Comparison of ENCODE assay signal across 22 cellular contexts in genomic region chr1:167168424-167168823, GRCh38.
"Had no signal": no experiment of that assay in that cellular context is flagged by ENCODE, and none has a peak within 500 bp of the region (broad histone marks: within the 10 kb centered on the region; RNA-seq: fewer than 3 reads in every experiment).

No MANE protein-coding gene starts in this region.

- H3K27ac ChIP-seq: RWPE1 had no signal

- H3K9me2 ChIP-seq: SK-N-SH had no signal

- FAIRE-seq: HepG2 had no signal

- DNase-seq: IMR-90, Kasumi-1, KG1, MM.1S, NCI-H1092 treated with DMSO at 0.1 percent for 48 hours, NCI-H1436, NCI-H187, NCI-H2029, NCI-H2081 treated with DMSO at 0.1 percent for 48 hours, NCI-H2171, NCI-H226, NCI-H446, NCI-H510A, NCI-H524 treated with DMSO at 0.1 percent for 48 hours, NCI-H69, NCI-H774, SHP77, SK-N-SH, SW 1271 had no signal

- ATAC-seq: HepG2, Panc1 had no signal

- H3K4me2 ChIP-seq: SK-N-SH had no signal

- H3K9ac ChIP-seq: SK-N-SH had no signal

- H3K9me3 ChIP-seq: SK-N-SH had no signal
